Comparison of ENCODE assay signal across 16 cellular contexts in the genomic region with DNA sequence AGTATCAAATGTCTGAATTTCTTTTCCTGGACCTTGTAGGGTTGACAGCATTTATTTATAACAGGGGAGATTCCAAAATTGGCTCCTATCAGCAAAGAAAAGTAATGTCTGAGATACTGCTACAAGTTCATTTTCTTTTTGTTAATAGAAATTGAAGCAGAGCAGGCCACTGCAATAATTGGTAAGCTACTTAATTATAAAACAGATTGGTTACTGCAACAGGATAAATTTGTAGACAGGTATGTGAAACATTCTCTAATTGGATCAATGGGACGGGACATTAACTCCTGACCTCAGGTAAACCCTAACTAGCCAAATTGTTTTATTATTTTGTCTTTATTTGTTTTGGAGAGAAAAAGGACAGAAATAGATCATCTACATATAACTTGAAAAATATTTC. TPM values are rescaled to one million over a fixed set of nuclear protein-coding genes. Genes with fewer than 3 reads are reported as not detected.
DNase-seq lines count a peak whose midpoint lies in the region; ATAC-seq and TF ChIP-seq lines count a peak whose summit lies in the region.
"Had no signal": no experiment of that assay in that cellular context is flagged by ENCODE, and none has a peak within 500 bp of the region (broad histone marks: within the 10 kb centered on the region; RNA-seq: fewer than 3 reads in every experiment).

No MANE protein-coding gene starts in this region.

- intact Hi-C loops in psoas muscle (cut with DNase I): loop anchor here (5.0 kb wide), 4 partner anchors 64 to 314 kb away; a partner anchor contains a TSS

- H3K36me3 ChIP-seq in OCI-LY3 (replicated peaks; ENCODE audit: low read depth, low read length): no peaks in the 10 kb centered on the region
- no peaks in the 10 kb centered on the region for H3K36me3 ChIP-seq in psoas muscle (ENCODE audit: insufficient read depth in 1 of 2, low read depth in 1 of 2)
- H3K36me3 ChIP-seq in urinary bladder (ENCODE audit: insufficient read depth): no peaks in the 10 kb centered on the region
- H3K36me3 ChIP-seq: BLaER1 treated with 17β-estradiol and CSF1 and Interleukin-3, amounts not matched to agents 10 nM and 100 nM had no signal

- H2AFZ ChIP-seq in OCI-LY3 (ENCODE audit: low read depth, low read length): no peak overlapping the region

- H3K79me2 ChIP-seq in OCI-LY3 (ENCODE audit: low read length): no peaks in the 10 kb centered on the region

- H3K9me3 ChIP-seq in OCI-LY3 (ENCODE audit: insufficient read depth, low read length): no peaks in the 10 kb centered on the region
- H3K9me3 ChIP-seq in psoas muscle: no peaks in the 10 kb centered on the region
- H3K9me3 ChIP-seq: BLaER1 treated with 17β-estradiol and CSF1 and Interleukin-3, amounts not matched to agents 10 nM and 100 nM had no signal

- H3K36me3 Mint-ChIP-seq in immature natural killer cell: peaks cover 0 to 4% (median 0%) of the 10 kb centered on the region in 3 donors
- H3K36me3 Mint-ChIP-seq: CD8-positive, alpha-beta T cell had no signal

- H3K4me3 Mint-ChIP-seq in immature natural killer cell: no peak overlapping the region
- H3K4me3 Mint-ChIP-seq: B cell; CD8-positive, alpha-beta T cell; HFFc6 had no signal

- peaks cover 3 to 7% of the 10 kb centered on the region in 2 donors for H3K4me1 Mint-ChIP-seq in immature natural killer cell

- peaks cover 0 to 3% (median 2%) of the 10 kb centered on the region in 3 donors for H3K27me3 Mint-ChIP-seq in immature natural killer cell (ENCODE audit: low read depth in 3 of 3)
- H3K27me3 Mint-ChIP-seq: B cell had no signal

- H3K4me1 ChIP-seq in OCI-LY3 (ENCODE audit: low read length) (peaks cover 12% of the 10 kb centered on the region), psoas muscle (peaks cover 12% of the 10 kb centered on the region), urinary bladder (ENCODE audit: insufficient read depth) (no peaks in the 10 kb centered on the region)
- H3K4me1 ChIP-seq: BLaER1 treated with 17β-estradiol and CSF1 and Interleukin-3, amounts not matched to agents 10 nM and 100 nM had no signal

- no peak for ATAC-seq in psoas muscle
- ATAC-seq: CD8-positive, alpha-beta T cell; HCT116 had no signal

- H3K4me3 ChIP-seq in OCI-LY3 (ENCODE audit: low read length) (no peak overlapping the region), psoas muscle (no peak overlapping the region), urinary bladder (ENCODE audit: low read depth, low read length) (no peak overlapping the region)
- H3K4me3 ChIP-seq: BLaER1 treated with 17β-estradiol and CSF1 and Interleukin-3, amounts not matched to agents 10 nM and 100 nM had no signal

- H4K20me1 ChIP-seq in OCI-LY3 (ENCODE audit: insufficient read depth, low read length): no peaks in the 10 kb centered on the region
- H4K20me1 ChIP-seq: BLaER1 treated with 17β-estradiol and CSF1 and Interleukin-3, amounts not matched to agents 10 nM and 100 nM had no signal

- 23 to 24% (median 23%) methylated on average over 1 of the region's 1 CpG for whole genome bisulfite sequencing in psoas muscle, 3 donors
- 55% methylated on average over 1 of the region's 1 CpG for WGBS in urinary bladder

- H3K27ac ChIP-seq in OCI-LY3 (ENCODE audit: low read length) (no peak overlapping the region), psoas muscle (peak overlapping the region; percentile 76), urinary bladder (ENCODE audit: low read depth) (peak overlapping the region; percentile 35)
- H3K27ac ChIP-seq: BLaER1 treated with 17β-estradiol and CSF1 and Interleukin-3, amounts not matched to agents 10 nM and 100 nM had no signal

- H3K27ac Mint-ChIP-seq in immature natural killer cell: no peak overlapping the region
- H3K27ac Mint-ChIP-seq: B cell; CD8-positive, alpha-beta T cell; HFFc6 had no signal

- H3K27me3 ChIP-seq in OCI-LY3 (ENCODE audit: low read depth, low read length) (no peaks in the 10 kb centered on the region), psoas muscle (ENCODE audit: insufficient read depth in 3 of 3, low read length in 2 of 3) (no peaks in the 10 kb centered on the region)
- H3K27me3 ChIP-seq: BLaER1 treated with 17β-estradiol and CSF1 and Interleukin-3, amounts not matched to agents 10 nM and 100 nM had no signal

- DNase-seq in NCI-H82 (lab: John Stamatoyannopoulos, UW) (peak; percentile 63), psoas muscle (no peak), immature natural killer cell (no peak), NCI-H1105 (lab: John Stamatoyannopoulos, UW) (no peak)
- DNase-seq: Calu3; CD8-positive, alpha-beta T cell; DMS79 treated with DMSO at 0.1 percent for 48 hours; GF-D8; GOT3; H7; HFFc6 had no signal

- TF ChIP-seq CTCF in OCI-LY3 (IDR thresholded peaks at IDR 0.05; ENCODE audit: low read depth, low read length) (no peak), psoas muscle (IDR thresholded peaks at IDR 0.05) (no peak)

- peak overlapping the region; percentile 27; the same call in 1 of the 2 replicates for H3K4me2 ChIP-seq in OCI-LY3 (ENCODE audit: low read length)
- H3K4me2 ChIP-seq: BLaER1 treated with 17β-estradiol and CSF1 and Interleukin-3, amounts not matched to agents 10 nM and 100 nM had no signal

- H3K9ac ChIP-seq in OCI-LY3 (ENCODE audit: low read length): no peak overlapping the region

- H3K9me3 Mint-ChIP-seq in immature natural killer cell: no peaks in the 10 kb centered on the region
- H3K9me3 Mint-ChIP-seq: CD8-positive, alpha-beta T cell; HFFc6 had no signal

RNA-seq across cellular contexts. Expression of a gene that starts 20.5 kb away (rescaled TPM):
- 10 to 100 TPM; 46.5 to 74.3 (median 56.6) TPM for total RNA-seq in psoas muscle
- polyA plus RNA-seq in psoas muscle: 100 to 1,000 TPM in 1 of 3 donors, 10 to 100 TPM in 2; 48.8 to 116 (median 48.9) TPM
- 72.0 TPM for total RNA-seq in urinary bladder
- 28.1 TPM for polyA plus RNA-seq in urinary bladder
- 10 to 100 TPM; 35.6 to 67.4 (median 39.8) TPM for polyA plus RNA-seq in immature natural killer cell

RNA-seq across cellular contexts. Expression of a gene that starts 39.3 kb away (rescaled TPM):
- total RNA-seq in psoas muscle: 10 to 100 TPM; 38.0 to 50.5 (median 42.7) TPM
- 10 to 100 TPM; 25.0 to 68.4 (median 35.1) TPM for polyA plus RNA-seq in psoas muscle
- total RNA-seq in urinary bladder: 58.8 TPM
- 34.6 TPM for polyA plus RNA-seq in urinary bladder
- polyA plus RNA-seq in immature natural killer cell: 100 to 1,000 TPM in 1 of 3 donors, 10 to 100 TPM in 2; 76.5 to 114 (median 80.6) TPM
